Comparison of ENCODE assay signal across 11 cellular contexts in the genomic region with DNA sequence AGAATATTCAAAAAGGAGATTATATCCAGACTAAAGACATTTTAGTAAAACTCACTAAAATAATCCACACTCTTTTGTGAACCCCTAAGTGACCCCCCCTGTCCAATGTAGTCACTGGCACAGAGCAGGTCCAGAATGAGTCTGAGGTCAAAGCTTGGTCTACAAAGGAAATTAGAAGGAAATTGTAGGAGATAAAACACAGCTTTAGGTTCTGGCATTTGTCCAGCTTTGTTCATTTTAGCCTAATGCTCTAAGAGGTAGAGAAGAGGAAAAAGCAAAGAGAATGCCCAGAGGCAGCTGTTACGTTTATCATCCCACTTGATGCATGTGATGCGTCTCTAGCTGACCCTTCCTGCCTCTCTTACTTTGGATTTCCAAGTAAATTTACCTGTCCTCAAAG.
DNase-seq lines count a peak whose midpoint lies in the region; ATAC-seq and TF ChIP-seq lines count a peak whose summit lies in the region.
"Had no signal": no experiment of that assay in that cellular context is flagged by ENCODE, and none has a peak within 500 bp of the region (broad histone marks: within the 10 kb centered on the region; RNA-seq: fewer than 3 reads in every experiment).

No MANE protein-coding gene starts in this region.

- in situ Hi-C loops in SK-MEL-5 (cut with HindIII; ENCODE audit: low pct_unique_long_range_greater_than_20kb, low sequenced_read_pairs), result no loop called here

- H3K27me3 ChIP-seq in left ventricle myocardium inferior (ENCODE audit: low read depth), result no peaks in the 10 kb centered on the region
- H3K27me3 ChIP-seq: thyroid gland had no signal

- no peaks in the 10 kb centered on the region for H3K27me3 Mint-ChIP-seq in glutamatergic neuron (ENCODE audit: unreplicated experiment)

- no peaks in the 10 kb centered on the region for H3K36me3 Mint-ChIP-seq in glutamatergic neuron (ENCODE audit: unreplicated experiment)

- DNase-seq in left ventricle myocardium inferior (no peak), cardiac septum (ENCODE audit: low spot score) (no peak), SK-MEL-5 (ENCODE audit: low read depth, low spot score) (peak; percentile 19), glutamatergic neuron (no peak), amniotic stem cell (lab: John Stamatoyannopoulos, UW) (no peak)
- no peak for DNase-seq in NK-92 treated with Interleukin-12 subunit alpha and Interleukin-12 subunit beta, amount 100 ng/mL, for 24 hours (lab: John Stamatoyannopoulos, UW)
- DNase-seq: activated T-cell treated with anti-CD3 and anti-CD28 coated beads, Interleukin-2, amount 50 U/mL, for 4 hours; stimulated activated CD4-positive, alpha-beta T cell treated with anti-CD3 and anti-CD28 coated beads, Interleukin-4, amount 100 ng/mL, for 24 hours; thyroid gland had no signal

- peaks cover 2% of the 10 kb centered on the region for H3K9me3 Mint-ChIP-seq in glutamatergic neuron (ENCODE audit: unreplicated experiment)
- H3K9me3 Mint-ChIP-seq: activated T-cell treated with anti-CD3 and anti-CD28 coated beads, Interleukin-2, amount 50 U/mL, for 4 hours had no signal

- peak overlapping the region; percentile 26 for H3K4me3 Mint-ChIP-seq in glutamatergic neuron (ENCODE audit: unreplicated experiment)
- H3K4me3 Mint-ChIP-seq: activated T-cell treated with anti-CD3 and anti-CD28 coated beads, Interleukin-2, amount 50 U/mL, for 4 hours had no signal

- peaks cover 55% of the 10 kb centered on the region for H3K4me1 ChIP-seq in left ventricle myocardium inferior
- H3K4me1 ChIP-seq: thyroid gland had no signal

- H3K9me3 ChIP-seq in left ventricle myocardium inferior (replicated peaks), result no peaks in the 10 kb centered on the region
- H3K9me3 ChIP-seq: thyroid gland had no signal

- peak overlapping the region; percentile 37 for H3K4me3 ChIP-seq in left ventricle myocardium inferior
- H3K4me3 ChIP-seq: thyroid gland had no signal

- intact Hi-C loops in left ventricle myocardium inferior (cut with micrococcal nuclease) (no loop called here), cardiac septum (cut with DNase I) (no loop called here)

- ATAC-seq in GM21825 (IDR thresholded peaks at IDR 0.05; ENCODE audit: unreplicated experiment) (no peak), HG03439 (IDR thresholded peaks at IDR 0.05; ENCODE audit: unreplicated experiment) (no peak)
- ATAC-seq: activated T-cell treated with anti-CD3 and anti-CD28 coated beads, Interleukin-2, amount 50 U/mL, for 4 hours had no signal

- peak overlapping the region; percentile 69 for H3K27ac Mint-ChIP-seq in glutamatergic neuron (ENCODE audit: unreplicated experiment)

- no peaks in the 10 kb centered on the region for H3K36me3 ChIP-seq in left ventricle myocardium inferior
- H3K36me3 ChIP-seq: thyroid gland had no signal

- peaks cover 17% of the 10 kb centered on the region for H3K4me1 Mint-ChIP-seq in glutamatergic neuron (ENCODE audit: low read depth, unreplicated experiment)

- TF ChIP-seq CTCF in left ventricle myocardium inferior (IDR thresholded peaks at IDR 0.05; ENCODE audit: borderline replicate concordance), result no peak
- no peak for TF ChIP-seq CTCF in glutamatergic neuron (IDR thresholded peaks at IDR 0.05; ENCODE audit: partially characterized antibody, unreplicated experiment)

- H3K27ac ChIP-seq in left ventricle myocardium inferior (replicated peaks), result peak overlapping the region; percentile 69
